2 cellular contexts compared by ENCODE assay signal in genomic region chr5:158923799-158924551, GRCh38.
TF ChIP-seq lines count a peak whose summit lies in the region.

No MANE protein-coding gene starts in this region.

TF ChIP-seq in GM12891, 5 proteins besides CTCF, POLR2A, EP300 and RAD21 (continued from another document):
- TF ChIP-seq TAF1 (IDR thresholded peaks at IDR 0.05; ENCODE audit: low read depth, low read length) (no peak), SPI1 (IDR thresholded peaks at IDR 0.05; ENCODE audit: low read depth, low read length) (no peak)

TF ChIP-seq in H1, 55 proteins besides CTCF, POLR2A, EP300 and RAD21 (continued from another document):
- TF ChIP-seq, protein P1, sequence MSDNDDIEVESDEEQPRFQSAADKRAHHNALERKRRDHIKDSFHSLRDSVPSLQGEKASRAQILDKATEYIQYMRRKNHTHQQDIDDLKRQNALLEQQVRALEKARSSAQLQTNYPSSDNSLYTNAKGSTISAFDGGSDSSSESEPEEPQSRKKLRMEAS (IDR thresholded peaks at IDR 0.05), result no peak
- TF ChIP-seq CEBPB (IDR thresholded peaks at IDR 0.05; ENCODE audit: low read depth, low read length) (no peak), NANOG (IDR thresholded peaks at IDR 0.05; ENCODE audit: insufficient read depth, low read depth, low read length, poor library complexity, severe bottlenecking) (no peak), HDAC2 (IDR thresholded peaks at IDR 0.05; ENCODE audit: borderline replicate concordance in 1 of 2, low read depth in 2 of 2, low read length in 2 of 2) (no peak), JUN (IDR thresholded peaks at IDR 0.05; ENCODE audit: low read depth, low read length) (no peak), JUND (IDR thresholded peaks at IDR 0.05; ENCODE audit: low read length) (no peak), SIX5 (IDR thresholded peaks at IDR 0.05; ENCODE audit: low read depth, low read length) (no peak), TBP (IDR thresholded peaks at IDR 0.05; ENCODE audit: low read depth, low read length) (no peak), SP4 (IDR thresholded peaks at IDR 0.05; ENCODE audit: low read length) (no peak), CHD2 (IDR thresholded peaks at IDR 0.05; ENCODE audit: low read length) (no peak), ZNF274 (IDR thresholded peaks at IDR 0.05; ENCODE audit: borderline replicate concordance, extremely low read depth, low read length) (no peak), USF2 (IDR thresholded peaks at IDR 0.05; ENCODE audit: low read length) (no peak), TEAD4 (IDR thresholded peaks at IDR 0.05; ENCODE audit: low read depth, low read length) (no peak), SRF (IDR thresholded peaks at IDR 0.05; ENCODE audit: low read depth, low read length) (no peak), CBX5 (IDR thresholded peaks at IDR 0.05; ENCODE audit: low read depth, low read length) (no peak), NRF1 (IDR thresholded peaks at IDR 0.05; ENCODE audit: low read depth, low read length) (no peak), ATF3 (IDR thresholded peaks at IDR 0.05; ENCODE audit: insufficient read depth, low read depth, low read length) (no peak)
